In the genomic region with DNA sequence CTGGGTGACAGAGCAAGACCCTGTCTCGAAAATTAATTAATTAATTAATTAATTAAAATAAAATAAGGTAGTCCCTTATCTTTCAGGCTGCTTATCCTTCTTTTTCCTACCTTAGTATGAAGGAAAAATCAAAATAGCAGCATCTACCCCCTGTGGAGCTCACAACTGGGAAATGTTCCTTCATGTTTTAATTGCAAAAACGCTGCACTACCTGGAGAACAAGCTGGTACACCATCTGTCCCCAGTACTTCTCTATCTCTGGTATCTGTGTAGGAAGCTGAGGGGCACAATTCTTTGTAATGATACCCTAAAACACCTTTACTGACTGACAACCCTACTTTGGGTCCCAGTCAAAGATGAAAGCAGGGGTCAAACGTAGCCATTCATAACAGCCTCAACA, we compare ENCODE assay signal across 17 cellular contexts. TPM values are rescaled to one million over a fixed set of nuclear protein-coding genes. Genes with fewer than 3 reads are reported as not detected.
DNase-seq lines count a peak whose midpoint lies in the region; ATAC-seq and TF ChIP-seq lines count a peak whose summit lies in the region.
"Had no signal": no experiment of that assay in that cellular context is flagged by ENCODE, and none has a peak within 500 bp of the region (broad histone marks: within the 10 kb centered on the region; RNA-seq: fewer than 3 reads in every experiment).

No MANE protein-coding gene starts in this region.

- 92% methylated on average over 2 of the region's 3 CpGs; no CpG with 5 or more reads in 1 of the 2 experiments for WGBS in endodermal cell (ENCODE audit: insufficient coverage in 1 of 2, insufficient read length in 1 of 2), 2 experiments

- H3K27me3 ChIP-seq in endodermal cell (ENCODE audit: control insufficient read depth, insufficient read depth, low read length, poor library complexity, severe bottlenecking) = no peaks in the 10 kb centered on the region
- H3K27me3 ChIP-seq: BLaER1 had no signal

- H3K27me3 Mint-ChIP-seq in endodermal cell (ENCODE audit: insufficient read depth) = no peaks in the 10 kb centered on the region
- H3K27me3 Mint-ChIP-seq: CD4-positive, alpha-beta memory T cell had no signal

- no peaks in the 10 kb centered on the region for H3K9me3 Mint-ChIP-seq in endodermal cell
- H3K9me3 Mint-ChIP-seq: CD4-positive, alpha-beta memory T cell; GM23338 had no signal

- H3K4me3 ChIP-seq in endodermal cell (ENCODE audit: low read length) = no peak overlapping the region
- H3K4me3 ChIP-seq: A549, BLaER1, GM23338 had no signal

- H3K9me3 ChIP-seq in endodermal cell (ENCODE audit: control insufficient read depth, low read length) = no peaks in the 10 kb centered on the region
- H3K9me3 ChIP-seq: A549, BLaER1 had no signal

- no peak overlapping the region for H3K9ac ChIP-seq in endodermal cell (ENCODE audit: extremely low read depth, low read length, poor library complexity, severe bottlenecking)
- H3K9ac ChIP-seq: BLaER1 had no signal

- no peaks in the 10 kb centered on the region for H3K4me1 ChIP-seq in endodermal cell (ENCODE audit: control insufficient read depth, insufficient read depth, low read length)

- no peak for TF ChIP-seq CTCF in endodermal cell (conservative IDR thresholded peaks at IDR 0.05)

- H3K36me3 Mint-ChIP-seq in endodermal cell (ENCODE audit: low read depth) = peaks cover 36% of the 10 kb centered on the region

- H3K27ac Mint-ChIP-seq in endodermal cell = no peak overlapping the region
- H3K27ac Mint-ChIP-seq: GM23338 had no signal

- peaks cover 11% of the 10 kb centered on the region for H3K4me1 Mint-ChIP-seq in endodermal cell
- H3K4me1 Mint-ChIP-seq: GM23338 had no signal

- no peak overlapping the region for H3K4me3 Mint-ChIP-seq in endodermal cell
- H3K4me3 Mint-ChIP-seq: CD14-positive monocyte; CD4-positive, alpha-beta memory T cell; GM23338 had no signal

- H3K36me3 ChIP-seq in endodermal cell (ENCODE audit: control insufficient read depth, insufficient read depth, low read length) = peaks cover 41% of the 10 kb centered on the region

- DNase-seq in DMS 273 (lab: John Stamatoyannopoulos, UW; ENCODE audit: unreplicated experiment) = peak; percentile 71
- DNase-seq in NCI-H1694 treated with DMSO at 0.1 percent for 48 hours (lab: John Stamatoyannopoulos, UW) = peak; percentile 78
- DNase-seq in NCI-H69 (lab: John Stamatoyannopoulos, UW) = peak; percentile 23
- DNase-seq in endodermal cell = peak; percentile 4
- no peak for DNase-seq in NCI-H510A (lab: John Stamatoyannopoulos, UW)
- no peak for DNase-seq in stimulated activated CD4-positive, alpha-beta T cell treated with anti-CD3 and anti-CD28 coated beads, Interleukin-4, amount 100 ng/mL, for 4 hours
- DNase-seq: Calu3; CD4-positive, alpha-beta memory T cell; GDM1; HCEC 1CT; IMR-90 had no signal

- H3K27ac ChIP-seq in endodermal cell (ENCODE audit: low read depth, low read length) = no peak overlapping the region
- H3K27ac ChIP-seq: 22Rv1, A549, BLaER1 had no signal

- ATAC-seq in GM18909 (IDR thresholded peaks at IDR 0.05; ENCODE audit: poor library complexity, unreplicated experiment) = no peak
- ATAC-seq: A549, GM23338 had no signal

RNA-seq across cellular contexts. Expression of gene MNT, which starts 55.1 kb away (rescaled TPM):
- 10 to 100 TPM; 25.3 to 30.2 TPM for total RNA-seq in endodermal cell
- 19.1 TPM for polyA plus RNA-seq in endodermal cell (2013, experiment 1 of 2)
- 20.1 TPM for polyA plus RNA-seq in endodermal cell (2013, experiment 2 of 2)

RNA-seq across cellular contexts. Expression of gene METTL16, which starts 55.7 kb away (rescaled TPM):
- total RNA-seq in endodermal cell = 10 to 100 TPM; 51.5 to 59.6 TPM
- polyA plus RNA-seq in endodermal cell (2013, experiment 1 of 2) = 35.2 TPM
- 29.9 TPM for polyA plus RNA-seq in endodermal cell (2013, experiment 2 of 2)

Comparison
In these comparisons a context has a peak if more than half of its experiments do, and no peak if none do; other contexts are left out.
1. DNase-seq: peak in DMS 273 (single experiment), NCI-H1694 treated with DMSO at 0.1 percent for 48 hours (single experiment), NCI-H69 (single experiment) and endodermal cell (single experiment); none in NCI-H510A (single experiment) and stimulated activated CD4-positive, alpha-beta T cell treated with anti-CD3 and anti-CD28 coated beads, Interleukin-4, amount 100 ng/mL, for 4 hours (0 of 2).